ENCODE assay signal across 31 cellular contexts in genomic region chr12:94567784-94568183, GRCh38.
"Had no signal": no experiment of that assay in that cellular context is flagged by ENCODE, and none has a peak within 500 bp of the region (broad histone marks: within the 10 kb centered on the region; RNA-seq: fewer than 3 reads in every experiment).

No MANE protein-coding gene starts in this region.

- DNase-seq: activated CD4-positive, alpha-beta memory T cell treated with anti-CD3 and anti-CD28 coated beads, Interleukin-2, amount 10 ng/mL, durations not matched to agents 7 days and 5 days; activated CD4-positive, alpha-beta T cell treated with anti-CD3 and anti-CD28 coated beads for 36 hours; activated CD4-positive, alpha-beta T cell treated with anti-CD3 and anti-CD28 coated beads, Interleukin-2, amount 10 ng/mL, durations not matched to agents 24 days and 14 days; activated CD4-positive, alpha-beta T cell treated with anti-CD3 and anti-CD28 coated beads, Interleukin-2, amount 50 U/mL, for 4 hours; activated CD4-positive, CD25-positive, alpha-beta regulatory T cell; activated CD4-positive, CD25-positive, alpha-beta regulatory T cell treated with anti-CD3 and anti-CD28 coated beads, Interleukin-2, amount 50 U/mL, for 72 hours; activated effector memory CD4-positive, alpha-beta T cell treated with Interleukin-2 at 50 U/mL for 16 hours; activated gamma-delta T cell treated with Interleukin-2 at 50 U/mL for 16 hours; activated naive CD4-positive, alpha-beta T cell treated with anti-CD3 and anti-CD28 coated beads, Interleukin-2, amount 50 U/mL, for 16 hours; activated naive CD4-positive, alpha-beta T cell treated with Interleukin-2 at 50 U/mL for 16 hours; activated T-cell treated with anti-CD3 and anti-CD28 coated beads, Interleukin-2, amount 50 U/mL, for 4 hours; amniotic stem cell; anterior cingulate cortex; body of pancreas; central memory CD4-positive, alpha-beta T cell; cerebellar nuclear complex; colonic mucosa; effector CD8-positive, alpha-beta T cell; esophagus squamous epithelium; foreskin melanocyte; head of caudate nucleus; hippocampal formation; T-helper 2 cell had no signal

- H3K9me3 ChIP-seq: body of pancreas, breast epithelium, colonic mucosa, esophagus squamous epithelium, gastroesophageal sphincter had no signal

- ATAC-seq: activated CD4-positive, alpha-beta T cell treated with anti-CD3 and anti-CD28 coated beads for 36 hours; activated T-cell treated with anti-CD3 and anti-CD28 coated beads, Interleukin-2, amount 50 U/mL, for 4 hours; activated T-helper 17 cell treated with anti-CD3 and anti-CD28 coated beads, Interleukin-2, amount 50 U/mL, for 72 hours; body of pancreas; gastroesophageal sphincter had no signal

- H3K27ac ChIP-seq: body of pancreas, breast epithelium, cardiac muscle cell, colonic mucosa, epithelial cell of prostate, esophagus squamous epithelium, gastroesophageal sphincter had no signal

- H3K27me3 ChIP-seq: body of pancreas, breast epithelium, cardiac muscle cell, colonic mucosa, esophagus squamous epithelium, gastroesophageal sphincter had no signal

- H3K4me3 ChIP-seq: body of pancreas, breast epithelium, cardiac muscle cell, colonic mucosa, esophagus squamous epithelium, gastroesophageal sphincter had no signal

- H3K4me1 ChIP-seq: body of pancreas, breast epithelium, colonic mucosa had no signal

- FAIRE-seq: astrocyte, endometrium, endothelial cell of umbilical vein had no signal

- H3K36me3 ChIP-seq: breast epithelium, cardiac muscle cell, colonic mucosa had no signal
